6 cellular contexts compared by ENCODE assay signal in genomic region chr5:177498013-177498847, GRCh38. TPM values are rescaled to one million over a fixed set of nuclear protein-coding genes. Genes with fewer than 3 reads are reported as not detected.
DNase-seq lines count a peak whose midpoint lies in the region; ATAC-seq, FAIRE-seq and TF ChIP-seq lines count a peak whose summit lies in the region.

No MANE protein-coding gene starts in this region.

- no peak for TF ChIP-seq EP300 in A549 (IDR thresholded peaks at IDR 0.05)

- no peak for TF ChIP-seq POLR2A in A549 (IDR thresholded peaks at IDR 0.05; ENCODE audit: low read length)

- H3K4me1 ChIP-seq in A549: peaks cover 43% of the 10 kb centered on the region
- no peaks in the 10 kb centered on the region for H3K4me1 ChIP-seq in endocrine pancreas (ENCODE audit: control insufficient read depth, insufficient read depth, low read length)
- H3K4me1 ChIP-seq in skeletal muscle satellite cell (ENCODE audit: control insufficient read depth, insufficient read depth, low read length): peaks cover 51% of the 10 kb centered on the region

- no peaks in the 10 kb centered on the region for H3K9me3 ChIP-seq in A549
- H3K9me3 ChIP-seq in endocrine pancreas (ENCODE audit: control insufficient read depth, low read length): no peaks in the 10 kb centered on the region
- no peaks in the 10 kb centered on the region for H3K9me3 ChIP-seq in skeletal muscle satellite cell (replicated peaks; ENCODE audit: low read length)

- WGBS in A549 (ENCODE audit: missing lambda C conversion rate): 71% methylated on average over 23 of the region's 48 CpGs

- H3K9ac ChIP-seq in endocrine pancreas (ENCODE audit: control insufficient read depth, insufficient read depth, low read length) (peak overlapping the region; percentile 30), skeletal muscle satellite cell (ENCODE audit: low read depth, low read length) (peak overlapping the region; percentile 35)

- H3K4me2 ChIP-seq in A549: peak overlapping the region; percentile 98
- H3K4me2 ChIP-seq in skeletal muscle satellite cell (ENCODE audit: low read length): peak overlapping the region; percentile 77

- no peak for DNase-seq in A549 (ENCODE audit: low read depth in 1 of 2, low spot score in 1 of 2)
- no peak for DNase-seq in GDM1 (lab: John Stamatoyannopoulos, UW)
- no peak for DNase-seq in GM20000 (ENCODE audit: low spot score)

- TF ChIP-seq CTCF in A549 (IDR thresholded peaks at IDR 0.05) (no peak), GM20000 (IDR thresholded peaks at IDR 0.05; ENCODE audit: extremely low read depth, missing control alignments) (no peak)

- CTCF ChIA-PET in A549 (lab: Yijun Ruan, JAX): interaction anchor here (0.7 to 18.1 kb wide), 10 partner anchors 8 to 109 kb away, joined by 3 to 354 read pairs (median 6); partner anchors contain the start of genes PFN3 and PRR7

- H3K36me3 ChIP-seq in endocrine pancreas (ENCODE audit: control insufficient read depth, insufficient read depth, low read length): no peaks in the 10 kb centered on the region
- peaks cover 29% of the 10 kb centered on the region for H3K36me3 ChIP-seq in skeletal muscle satellite cell (ENCODE audit: insufficient read depth, low read length)

- no peak; a peak in 1 of 6 replicates for ATAC-seq in A549
- ATAC-seq in HG03565 (IDR thresholded peaks at IDR 0.05; ENCODE audit: unreplicated experiment): peak; percentile 2

- H3K27me3 ChIP-seq in endocrine pancreas (ENCODE audit: control insufficient read depth, insufficient read depth, low read length): no peaks in the 10 kb centered on the region
- H3K27me3 ChIP-seq in skeletal muscle satellite cell (ENCODE audit: control insufficient read depth, insufficient read depth, low read length): no peaks in the 10 kb centered on the region

- peak overlapping the region; percentile 65 to 95 for H3K27ac ChIP-seq in A549

- TF ChIP-seq RAD21 in A549 (conservative IDR thresholded peaks at IDR 0.05 in 1 of 2, IDR thresholded peaks at IDR 0.05 in 1 of 2): no peak

- POLR2A ChIA-PET in A549 (lab: Yijun Ruan, JAX): interaction anchor here (0.6 to 2.0 kb wide), 14 partner anchors 10 to 128 kb away, joined by 3 to 9 read pairs (median 4); partner anchors contain the start of genes DBN1, DDX41 and TMED9

- FAIRE-seq in A549 (lab: Jason Lieb, UNC): no peak

- H3K4me3 ChIP-seq in A549 (peak overlapping the region; percentile 63), endocrine pancreas (ENCODE audit: control insufficient read depth, insufficient read depth, low read length) (no peak overlapping the region), skeletal muscle satellite cell (ENCODE audit: low read length) (peak overlapping the region; percentile 93)

TF ChIP-seq in A549, 52 proteins besides CTCF, POLR2A, EP300 and RAD21:
- TF ChIP-seq FOXS1 (CRISPR knock-in tag; IDR thresholded peaks at IDR 0.05) (no peak), SREBF2 (IDR thresholded peaks at IDR 0.05) (no peak), CHD2 (IDR thresholded peaks at IDR 0.05; ENCODE audit: low read length, partially characterized antibody) (no peak), EHMT2 (IDR thresholded peaks at IDR 0.05; ENCODE audit: low read depth) (no peak), ZC3H11A (IDR thresholded peaks at IDR 0.05) (no peak), NPAS2 (CRISPR knock-in tag; IDR thresholded peaks at IDR 0.05; ENCODE audit: borderline replicate concordance) (no peak), CEBPB (IDR thresholded peaks at IDR 0.05) (peak; percentile 88 to 94), ZFP36 (IDR thresholded peaks at IDR 0.05; ENCODE audit: borderline replicate concordance, partially characterized antibody) (no peak), KDM1A (IDR thresholded peaks at IDR 0.05; ENCODE audit: low read depth) (peak; percentile 10; the same call in 1 of the 2 replicates), RCOR1 (IDR thresholded peaks at IDR 0.05; ENCODE audit: low read depth, low read length) (no peak), CBX8 (IDR thresholded peaks at IDR 0.05) (no peak), HOXA7 (CRISPR knock-in tag; IDR thresholded peaks at IDR 0.05) (no peak), HOXB13 (CRISPR knock-in tag; IDR thresholded peaks at IDR 0.05; ENCODE audit: low read depth) (no peak), JUN (IDR thresholded peaks at IDR 0.05) (no peak), FOSL2 (IDR thresholded peaks at IDR 0.05) (no peak), FOSL2 (CRISPR knock-in tag; IDR thresholded peaks at IDR 0.05) (0 out of 2 replicates have a peak, but pooled peaks have one; percentile 2), NR3C1 (IDR thresholded peaks at IDR 0.05) (no peak), CHD4 (IDR thresholded peaks at IDR 0.05; ENCODE audit: borderline replicate concordance) (no peak), BHLHE40 (IDR thresholded peaks at IDR 0.05; ENCODE audit: low read depth, low read length) (no peak)
- TF ChIP-seq, protein P1, sequence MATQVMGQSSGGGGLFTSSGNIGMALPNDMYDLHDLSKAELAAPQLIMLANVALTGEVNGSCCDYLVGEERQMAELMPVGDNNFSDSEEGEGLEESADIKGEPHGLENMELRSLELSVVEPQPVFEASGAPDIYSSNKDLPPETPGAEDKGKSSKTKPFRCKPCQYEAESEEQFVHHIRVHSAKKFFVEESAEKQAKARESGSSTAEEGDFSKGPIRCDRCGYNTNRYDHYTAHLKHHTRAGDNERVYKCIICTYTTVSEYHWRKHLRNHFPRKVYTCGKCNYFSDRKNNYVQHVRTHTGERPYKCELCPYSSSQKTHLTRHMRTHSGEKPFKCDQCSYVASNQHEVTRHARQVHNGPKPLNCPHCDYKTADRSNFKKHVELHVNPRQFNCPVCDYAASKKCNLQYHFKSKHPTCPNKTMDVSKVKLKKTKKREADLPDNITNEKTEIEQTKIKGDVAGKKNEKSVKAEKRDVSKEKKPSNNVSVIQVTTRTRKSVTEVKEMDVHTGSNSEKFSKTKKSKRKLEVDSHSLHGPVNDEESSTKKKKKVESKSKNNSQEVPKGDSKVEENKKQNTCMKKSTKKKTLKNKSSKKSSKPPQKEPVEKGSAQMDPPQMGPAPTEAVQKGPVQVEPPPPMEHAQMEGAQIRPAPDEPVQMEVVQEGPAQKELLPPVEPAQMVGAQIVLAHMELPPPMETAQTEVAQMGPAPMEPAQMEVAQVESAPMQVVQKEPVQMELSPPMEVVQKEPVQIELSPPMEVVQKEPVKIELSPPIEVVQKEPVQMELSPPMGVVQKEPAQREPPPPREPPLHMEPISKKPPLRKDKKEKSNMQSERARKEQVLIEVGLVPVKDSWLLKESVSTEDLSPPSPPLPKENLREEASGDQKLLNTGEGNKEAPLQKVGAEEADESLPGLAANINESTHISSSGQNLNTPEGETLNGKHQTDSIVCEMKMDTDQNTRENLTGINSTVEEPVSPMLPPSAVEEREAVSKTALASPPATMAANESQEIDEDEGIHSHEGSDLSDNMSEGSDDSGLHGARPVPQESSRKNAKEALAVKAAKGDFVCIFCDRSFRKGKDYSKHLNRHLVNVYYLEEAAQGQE (IDR thresholded peaks at IDR 0.05): no peak
- TF ChIP-seq, protein P2, sequence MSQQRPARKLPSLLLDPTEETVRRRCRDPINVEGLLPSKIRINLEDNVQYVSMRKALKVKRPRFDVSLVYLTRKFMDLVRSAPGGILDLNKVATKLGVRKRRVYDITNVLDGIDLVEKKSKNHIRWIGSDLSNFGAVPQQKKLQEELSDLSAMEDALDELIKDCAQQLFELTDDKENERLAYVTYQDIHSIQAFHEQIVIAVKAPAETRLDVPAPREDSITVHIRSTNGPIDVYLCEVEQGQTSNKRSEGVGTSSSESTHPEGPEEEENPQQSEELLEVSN (IDR thresholded peaks at IDR 0.05; ENCODE audit: borderline replicate concordance, low read depth): no peak

RNA-seq across cellular contexts. Expression of gene PDLIM7, which starts 0.8 kb away (rescaled TPM):
- polyA plus RNA-seq in A549 (2011; rRNA removed) (26.1 and 30.7 TPM in 2 replicates), A549 (2017; fragmentation: RNase III; extraction: RNeasy Plus Mini Kit Qiagen cat#74134 plus additional on column Dnase treatment) (120 to 141 TPM (median 124 TPM) in 3 replicates)
- polyA plus RNA-seq in A549 (2012; cell fraction: cytosol; rRNA removed): 91.5 and 139 TPM in 2 replicates
- 252 and 329 TPM in 2 replicates for polyA plus RNA-seq in A549 (2012; cell fraction: nucleus; rRNA removed)
- polyA minus RNA-seq in A549 (2011; rRNA and poly(A)+ RNA removed): 22.0 and 27.9 TPM in 2 replicates
- 75.3 and 151 TPM in 2 replicates for total RNA-seq in skeletal muscle satellite cell (2012; rRNA removed)

RNA-seq across cellular contexts. Expression of gene DOK3, which starts 11.4 kb away (rescaled TPM):
- polyA plus RNA-seq in A549 (2011; rRNA removed) (1.3 and 1.8 TPM in 2 replicates), A549 (2017; fragmentation: RNase III; extraction: RNeasy Plus Mini Kit Qiagen cat#74134 plus additional on column Dnase treatment) (7.1 to 9.1 TPM (median 7.4 TPM) in 3 replicates)
- polyA plus RNA-seq in A549 (2012; cell fraction: cytosol; rRNA removed): 2.9 and 4.2 TPM in 2 replicates
- 26.3 and 29.7 TPM in 2 replicates for polyA plus RNA-seq in A549 (2012; cell fraction: nucleus; rRNA removed)
- polyA minus RNA-seq in A549 (2011; rRNA and poly(A)+ RNA removed): 0.54 and 2.0 TPM in 2 replicates
- total RNA-seq in skeletal muscle satellite cell (2012; rRNA removed): 1.0 and 3.5 TPM in 2 replicates

RNA-seq across cellular contexts. Expression of gene DDX41, which starts 18.5 kb away (rescaled TPM):
- polyA plus RNA-seq in A549 (2011; rRNA removed) (87.7 and 90.7 TPM in 2 replicates), A549 (2017; fragmentation: RNase III; extraction: RNeasy Plus Mini Kit Qiagen cat#74134 plus additional on column Dnase treatment) (121 to 177 TPM (median 172 TPM) in 3 replicates)
- polyA plus RNA-seq in A549 (2012; cell fraction: cytosol; rRNA removed): 180 and 211 TPM in 2 replicates
- polyA plus RNA-seq in A549 (2012; cell fraction: nucleus; rRNA removed): 290 and 366 TPM in 2 replicates
- 65.9 and 74.8 TPM in 2 replicates for polyA minus RNA-seq in A549 (2011; rRNA and poly(A)+ RNA removed)
- 64.1 and 139 TPM in 2 replicates for total RNA-seq in skeletal muscle satellite cell (2012; rRNA removed)

RNA-seq across cellular contexts. Expression of gene DBN1, which starts 24.8 kb away (rescaled TPM):
- 32.6 and 47.7 TPM in 2 replicates for polyA plus RNA-seq in A549 (2011; rRNA removed)
- 33.1 and 34.4 TPM in 2 replicates for polyA plus RNA-seq in A549 (2012; cell fraction: cytosol; rRNA removed)
- polyA plus RNA-seq in A549 (2012; cell fraction: nucleus; rRNA removed): 374 and 488 TPM in 2 replicates
- polyA plus RNA-seq in A549 (2017; fragmentation: RNase III; extraction: RNeasy Plus Mini Kit Qiagen cat#74134 plus additional on column Dnase treatment): 92.4 to 118 TPM (median 107 TPM) in 3 replicates
- polyA minus RNA-seq in A549 (2011; rRNA and poly(A)+ RNA removed): 50.2 and 52.4 TPM in 2 replicates
- 191 and 225 TPM in 2 replicates for total RNA-seq in skeletal muscle satellite cell (2012; rRNA removed)

RNA-seq across cellular contexts. Expression of gene PRR7, which starts 51.6 kb away (rescaled TPM):
- polyA plus RNA-seq in A549 (2011; rRNA removed) (1.8 and 2.2 TPM in 2 replicates), A549 (2017; fragmentation: RNase III; extraction: RNeasy Plus Mini Kit Qiagen cat#74134 plus additional on column Dnase treatment) (11.0 to 12.1 TPM (median 11.2 TPM) in 3 replicates)
- polyA plus RNA-seq in A549 (2012; cell fraction: cytosol; rRNA removed): 25.9 and 43.4 TPM in 2 replicates
- 39.8 and 85.8 TPM in 2 replicates for polyA plus RNA-seq in A549 (2012; cell fraction: nucleus; rRNA removed)
- 0.58 and 0.95 TPM in 2 replicates for polyA minus RNA-seq in A549 (2011; rRNA and poly(A)+ RNA removed)
- total RNA-seq in skeletal muscle satellite cell (2012; rRNA removed): 35.2 and 37.8 TPM in 2 replicates
